Comparison of ENCODE assay signal across 24 cellular contexts in genomic region chr6:32169211-32169610, GRCh38. TPM values are rescaled to one million over a fixed set of nuclear protein-coding genes. Genes with fewer than 3 reads are reported as not detected.
DNase-seq lines count a peak whose midpoint lies in the region; ATAC-seq, FAIRE-seq and TF ChIP-seq lines count a peak whose summit lies in the region.
"Had no signal": no experiment of that assay in that cellular context is flagged by ENCODE, and none has a peak within 500 bp of the region (broad histone marks: within the 10 kb centered on the region; RNA-seq: fewer than 3 reads in every experiment).

No MANE protein-coding gene starts in this region.

- in situ Hi-C loops in brain microvascular endothelial cell (cut with HindIII; ENCODE audit: low pct_ligation_motif_present, low sequenced_read_pairs) (no loop called here), HepG2 (cut with HindIII; ENCODE audit: extremely low pct_ligation_motif_present, low pct_unique_long_range_greater_than_20kb) (no loop called here)

- H2AFZ ChIP-seq in HepG2 (ENCODE audit: low read length), result no peak overlapping the region
- H2AFZ ChIP-seq: hepatocyte had no signal

- H3K4me1 ChIP-seq in cardiac muscle cell (ENCODE audit: low read depth), result peaks cover 26% of the 10 kb centered on the region
- H3K4me1 ChIP-seq in HepG2 (ENCODE audit: insufficient read depth, low read length), result peaks cover 19% of the 10 kb centered on the region

- peaks cover 20% of the 10 kb centered on the region for H3K79me2 ChIP-seq in HepG2 (ENCODE audit: insufficient read depth, low read length)

- no peaks in the 10 kb centered on the region for H3K27me3 Mint-ChIP-seq in type B pancreatic cell
- H3K27me3 Mint-ChIP-seq: activated naive CD8-positive, alpha-beta T cell treated with anti-CD3 and anti-CD28 coated beads for 36 hours; dendritic cell treated with granulocyte-macrophage colony-stimulating factor and Interleukin-4, amounts not matched to agents 40 ng/mL and 50 ng/mL, for 4 days had no signal

- H3K36me3 ChIP-seq in cardiac muscle cell (peaks cover 5% of the 10 kb centered on the region), brain microvascular endothelial cell (replicated peaks) (peaks cover 42% of the 10 kb centered on the region), HepG2 (replicated peaks in 1 of 2; ENCODE audit: control insufficient read depth in 1 of 2, insufficient read depth in 2 of 2, low read length in 2 of 2) (peaks cover 18 to 52% of the 10 kb centered on the region in 2 experiments)

- 92% methylated on average over 5 of the region's 8 CpGs for WGBS in HepG2 (ENCODE audit: low lambda C conversion rate)

- H3K9me3 ChIP-seq in cardiac muscle cell (ENCODE audit: low read depth), result no peaks in the 10 kb centered on the region
- no peaks in the 10 kb centered on the region for H3K9me3 ChIP-seq in HepG2 (ENCODE audit: low read length)
- H3K9me3 ChIP-seq: BLaER1 treated with 17β-estradiol and CSF1 and Interleukin-3, amounts not matched to agents 10 nM and 100 nM; lower lobe of right lung; testis had no signal

- H3K27ac Mint-ChIP-seq in type B pancreatic cell, result peak overlapping the region; percentile 41
- H3K27ac Mint-ChIP-seq: activated naive CD8-positive, alpha-beta T cell treated with anti-CD3 and anti-CD28 coated beads for 36 hours; activated T-cell treated with anti-CD3 and anti-CD28 coated beads, Interleukin-2, amount 50 U/mL, for 72 hours; dendritic cell treated with granulocyte-macrophage colony-stimulating factor and Interleukin-4, amounts not matched to agents 40 ng/mL and 50 ng/mL, for 4 days; T-helper 2 cell treated with Interferon-gamma antibody and Interleukin-4, amounts not matched to agents 5 μg/mL and 100 μg/mL, for 36 hours; WTC11 had no signal

- peaks cover 34% of the 10 kb centered on the region for H3K36me3 Mint-ChIP-seq in type B pancreatic cell

- no TSS peak for BruUV-seq in HepG2 (replicated peaks; lab: Mats Ljungman, UMichigan)

- peaks cover 25% of the 10 kb centered on the region for H3K4me1 Mint-ChIP-seq in type B pancreatic cell (ENCODE audit: unreplicated experiment)

- CTCF ChIA-PET in HepG2 (lab: Yijun Ruan, JAX; ENCODE audit: low intra/inter-chr PET ratio, low total read pairs), result no interaction called here

- no peak overlapping the region for H3K4me2 ChIP-seq in HepG2 (ENCODE audit: low read depth, low read length)
- H3K4me2 ChIP-seq: BLaER1 treated with 17β-estradiol and CSF1 and Interleukin-3, amounts not matched to agents 10 nM and 100 nM; hepatocyte had no signal

- no peak overlapping the region for H3K9ac ChIP-seq in HepG2 (ENCODE audit: insufficient read depth, low read depth, low read length)

- peak overlapping the region; percentile 95 for H3K27ac ChIP-seq in cardiac muscle cell
- H3K27ac ChIP-seq in brain microvascular endothelial cell, result no peak overlapping the region
- H3K27ac ChIP-seq in HepG2 (ENCODE audit: extremely low read length, insufficient read depth, low read length), result no peak overlapping the region
- H3K27ac ChIP-seq: BLaER1 treated with 17β-estradiol and CSF1 and Interleukin-3, amounts not matched to agents 10 nM and 100 nM; lower lobe of right lung had no signal

- TF ChIP-seq EP300 in HepG2 (IDR thresholded peaks at IDR 0.05; ENCODE audit: low read depth in 2 of 2, low read length in 2 of 2) (no peak), HepG2 (CRISPR knock-in tag; IDR thresholded peaks at IDR 0.05; ENCODE audit: borderline replicate concordance) (no peak)

- H4K20me1 ChIP-seq in HepG2 (ENCODE audit: insufficient read depth, low read length), result no peaks in the 10 kb centered on the region

- no peak overlapping the region for H3K4me3 Mint-ChIP-seq in type B pancreatic cell
- H3K4me3 Mint-ChIP-seq: activated naive CD8-positive, alpha-beta T cell treated with anti-CD3 and anti-CD28 coated beads for 36 hours; activated T-cell treated with anti-CD3 and anti-CD28 coated beads, Interleukin-2, amount 50 U/mL, for 72 hours; dendritic cell treated with granulocyte-macrophage colony-stimulating factor and Interleukin-4, amounts not matched to agents 40 ng/mL and 50 ng/mL, for 4 days; T-helper 2 cell treated with Interferon-gamma antibody and Interleukin-4, amounts not matched to agents 5 μg/mL and 100 μg/mL, for 36 hours; WTC11 had no signal

- H3K27me3 ChIP-seq in cardiac muscle cell, result no peaks in the 10 kb centered on the region
- H3K27me3 ChIP-seq in brain microvascular endothelial cell (replicated peaks), result no peaks in the 10 kb centered on the region
- H3K27me3 ChIP-seq in HepG2 (ENCODE audit: control insufficient read depth in 1 of 2, insufficient read depth in 2 of 2, low read length in 2 of 2), result no peaks in the 10 kb centered on the region
- H3K27me3 ChIP-seq: BLaER1 treated with 17β-estradiol and CSF1 and Interleukin-3, amounts not matched to agents 10 nM and 100 nM; hepatocyte; testis had no signal

- TF ChIP-seq POLR2A in HepG2 (IDR thresholded peaks at IDR 0.05; ENCODE audit: insufficient read depth in 1 of 2, low read depth in 2 of 2, low read length in 2 of 2), result 0 out of 4 replicates have a peak, but pooled peaks have one; percentile 22 to 26

- POLR2A ChIA-PET in HepG2 (lab: Yijun Ruan, JAX), result interaction anchor here (1.1 to 1.4 kb wide), 2 partner anchors 8 to 53 kb away, joined by 3 to 5 read pairs; no protein-coding TSS in a partner anchor

- intact Hi-C loops in Right ventricle myocardium inferior (cut with DNase I), result no loop called here
- intact Hi-C loops in HepG2 (cut with micrococcal nuclease; ENCODE audit: unreplicated experiment), result no loop called here

- no peak for FAIRE-seq in HepG2 (lab: Jason Lieb, UNC)
- FAIRE-seq: GM18507, islet of Langerhans had no signal

- DNase-seq in cardiac muscle cell (ENCODE audit: low read depth in 1 of 2, low spot score in 1 of 2) (no peak), Right ventricle myocardium inferior (ENCODE audit: missing footprints) (no peak), brain microvascular endothelial cell (no peak), HepG2 (ENCODE audit: low spot score) (no peak), type B pancreatic cell (ENCODE audit: extremely low spot score, unreplicated experiment) (no peak)
- DNase-seq in stimulated activated CD4-positive, alpha-beta T cell treated with anti-CD3 and anti-CD28 coated beads, Interleukin-2, amount 100 ng/mL, for 24 hours, result no peak
- DNase-seq: activated naive CD8-positive, alpha-beta T cell treated with anti-CD3 and anti-CD28 coated beads for 36 hours; activated T-cell treated with anti-CD3 and anti-CD28 coated beads, Interleukin-2, amount 50 U/mL, for 72 hours; KG1; lower lobe of right lung; MV-4-11; NCI-H187 treated with DMSO at 0.1 percent for 48 hours; NCI-H345; occipital lobe; testis had no signal

- H3K4me3 ChIP-seq in cardiac muscle cell, result no peak overlapping the region
- no peak overlapping the region for H3K4me3 ChIP-seq in brain microvascular endothelial cell (ENCODE audit: low read depth, low read length)
- H3K4me3 ChIP-seq in HepG2 (replicated peaks in 1 of 3; ENCODE audit: insufficient read depth in 1 of 3, low read depth in 2 of 3, low read length in 3 of 3), result no peak overlapping the region
- H3K4me3 ChIP-seq: BLaER1 treated with 17β-estradiol and CSF1 and Interleukin-3, amounts not matched to agents 10 nM and 100 nM; hepatocyte; lower lobe of right lung; testis had no signal

- no peaks in the 10 kb centered on the region for H3K9me3 Mint-ChIP-seq in type B pancreatic cell
- H3K9me3 Mint-ChIP-seq: activated naive CD8-positive, alpha-beta T cell treated with anti-CD3 and anti-CD28 coated beads for 36 hours; activated T-cell treated with anti-CD3 and anti-CD28 coated beads, Interleukin-2, amount 50 U/mL, for 72 hours; dendritic cell treated with granulocyte-macrophage colony-stimulating factor and Interleukin-4, amounts not matched to agents 40 ng/mL and 50 ng/mL, for 4 days; T-helper 2 cell treated with Interferon-gamma antibody and Interleukin-4, amounts not matched to agents 5 μg/mL and 100 μg/mL, for 36 hours; WTC11 had no signal

- ATAC-seq in Right ventricle myocardium inferior (no peak), HepG2 (peak; percentile 61; the same call in 2 of the 3 replicates), HG02884 (IDR thresholded peaks at IDR 0.05; ENCODE audit: unreplicated experiment) (no peak), HG03039 (IDR thresholded peaks at IDR 0.05; ENCODE audit: unreplicated experiment) (no peak)
- ATAC-seq: activated T-cell treated with anti-CD3 and anti-CD28 coated beads, Interleukin-2, amount 50 U/mL, for 72 hours; lower lobe of right lung; WTC11 had no signal

- TF ChIP-seq CTCF in cardiac muscle cell (IDR thresholded peaks at IDR 0.05; ENCODE audit: low read depth, low read length) (no peak), brain microvascular endothelial cell (IDR thresholded peaks at IDR 0.05; ENCODE audit: low read depth, low read length, missing control alignments) (peak; percentile 4), HepG2 (CRISPR knock-in tag; IDR thresholded peaks at IDR 0.05) (peak; percentile 28; the same call in 1 of the 2 replicates), type B pancreatic cell (conservative IDR thresholded peaks at IDR 0.05) (no peak)

- TF ChIP-seq RAD21 in HepG2 (CRISPR knock-in tag; IDR thresholded peaks at IDR 0.05), result no peak

RNA-seq across cellular contexts. Expression of gene EGFL8, which starts 4.8 kb away (rescaled TPM):
- total RNA-seq in cardiac muscle cell (10.2 and 18.7 TPM in 2 replicates), Right ventricle myocardium inferior (7.8 TPM), HepG2 (2016; rRNA removed; fragmentation: Illumina TruSeq; extraction: Trizol) (3.1 and 11.5 TPM in 2 replicates), type B pancreatic cell (ENCODE audit: low replicate concordance) (27.1 and 35.8 TPM in 2 replicates)
- polyA plus RNA-seq in cardiac muscle cell (10.1 and 15.2 TPM in 2 replicates), HepG2 (2011; rRNA removed) (10.0 and 11.5 TPM in 2 replicates)
- total RNA-seq in HepG2 (2016; cell fraction: cytosol; rRNA removed; fragmentation: Illumina TruSeq; extraction: Trizol; ENCODE audit: low read depth), result 10.1 and 11.4 TPM in 2 replicates
- 2.7 and 10.8 TPM in 2 replicates for total RNA-seq in HepG2 (2016; cell fraction: insoluble cytoplasmic fraction; rRNA removed; fragmentation: Illumina TruSeq; extraction: Trizol)
- 8.3 and 8.6 TPM in 2 replicates for total RNA-seq in HepG2 (2016; cell fraction: membrane; rRNA removed; fragmentation: Illumina TruSeq; extraction: Trizol)
- 10.1 and 19.2 TPM in 2 replicates for total RNA-seq in HepG2 (2016; cell fraction: nucleus; rRNA removed; fragmentation: Illumina TruSeq; extraction: Trizol)
- 2.6 and 4.0 TPM in 2 replicates for polyA plus RNA-seq in HepG2 (2011; cell fraction: cytosol; rRNA removed)
- 57.8 and 67.9 TPM in 2 replicates for polyA plus RNA-seq in HepG2 (2011; cell fraction: nucleus; rRNA removed)
- 6.6 and 13.6 TPM in 2 replicates for polyA plus RNA-seq in HepG2 (2012)
- polyA plus RNA-seq in HepG2 (2016; cell fraction: cytosol; fragmentation: Illumina TruSeq; extraction: Trizol; ENCODE audit: low read depth), result 13.9 and 14.0 TPM in 2 replicates
- 3.1 and 5.1 TPM in 2 replicates for polyA plus RNA-seq in HepG2 (2016; cell fraction: insoluble cytoplasmic fraction; fragmentation: Illumina TruSeq; extraction: Trizol; ENCODE audit: low read depth)
- polyA plus RNA-seq in HepG2 (2016; cell fraction: membrane; fragmentation: Illumina TruSeq; extraction: Trizol; ENCODE audit: low read depth), result 9.9 and 10.7 TPM in 2 replicates
- 58.3 and 58.6 TPM in 2 replicates for polyA plus RNA-seq in HepG2 (2016; cell fraction: nucleus; fragmentation: Illumina TruSeq; extraction: Trizol; ENCODE audit: insufficient read depth, low read depth)
- polyA minus RNA-seq in HepG2 (2011; rRNA and poly(A)+ RNA removed; ENCODE audit: low replicate concordance), result 1.8 and 2.1 TPM in 2 replicates
- 0.30 and 0.88 TPM in 2 replicates for polyA minus RNA-seq in HepG2 (2011; cell fraction: cytosol; rRNA and poly(A)+ RNA removed)
- polyA minus RNA-seq in HepG2 (2011; cell fraction: nucleus; rRNA and poly(A)+ RNA removed), result 6.0 and 7.3 TPM in 2 replicates

RNA-seq across cellular contexts. Expression of gene AGPAT1, which starts 6.7 kb away (rescaled TPM):
- total RNA-seq in cardiac muscle cell (128 and 146 TPM in 2 replicates), Right ventricle myocardium inferior (48.2 TPM), HepG2 (2016; rRNA removed; fragmentation: Illumina TruSeq; extraction: Trizol) (40.4 and 51.3 TPM in 2 replicates), type B pancreatic cell (ENCODE audit: low replicate concordance) (64.1 and 76.3 TPM in 2 replicates)
- polyA plus RNA-seq in cardiac muscle cell (69.3 and 69.6 TPM in 2 replicates), HepG2 (2011; rRNA removed) (139 and 164 TPM in 2 replicates)
- 81.2 and 93.6 TPM in 2 replicates for total RNA-seq in HepG2 (2016; cell fraction: cytosol; rRNA removed; fragmentation: Illumina TruSeq; extraction: Trizol; ENCODE audit: low read depth)
- total RNA-seq in HepG2 (2016; cell fraction: insoluble cytoplasmic fraction; rRNA removed; fragmentation: Illumina TruSeq; extraction: Trizol), result 33.4 and 51.4 TPM in 2 replicates
- 155 and 171 TPM in 2 replicates for total RNA-seq in HepG2 (2016; cell fraction: membrane; rRNA removed; fragmentation: Illumina TruSeq; extraction: Trizol)
- total RNA-seq in HepG2 (2016; cell fraction: nucleus; rRNA removed; fragmentation: Illumina TruSeq; extraction: Trizol), result 32.0 and 35.9 TPM in 2 replicates
- 172 and 177 TPM in 2 replicates for polyA plus RNA-seq in HepG2 (2011; cell fraction: cytosol; rRNA removed)
- 110 and 131 TPM in 2 replicates for polyA plus RNA-seq in HepG2 (2011; cell fraction: nucleus; rRNA removed)
- polyA plus RNA-seq in HepG2 (2012), result 90.8 and 93.8 TPM in 2 replicates
- 243 and 265 TPM in 2 replicates for polyA plus RNA-seq in HepG2 (2016; cell fraction: cytosol; fragmentation: Illumina TruSeq; extraction: Trizol; ENCODE audit: low read depth)
- 72.4 and 91.5 TPM in 2 replicates for polyA plus RNA-seq in HepG2 (2016; cell fraction: insoluble cytoplasmic fraction; fragmentation: Illumina TruSeq; extraction: Trizol; ENCODE audit: low read depth)
- polyA plus RNA-seq in HepG2 (2016; cell fraction: membrane; fragmentation: Illumina TruSeq; extraction: Trizol; ENCODE audit: low read depth), result 343 and 366 TPM in 2 replicates
- polyA plus RNA-seq in HepG2 (2016; cell fraction: nucleus; fragmentation: Illumina TruSeq; extraction: Trizol; ENCODE audit: insufficient read depth, low read depth), result 92.4 and 99.1 TPM in 2 replicates
- 171 and 334 TPM in 2 replicates for polyA minus RNA-seq in HepG2 (2011; rRNA and poly(A)+ RNA removed; ENCODE audit: low replicate concordance)
- 80.3 and 91.5 TPM in 2 replicates for polyA minus RNA-seq in HepG2 (2011; cell fraction: cytosol; rRNA and poly(A)+ RNA removed)
- polyA minus RNA-seq in HepG2 (2011; cell fraction: nucleus; rRNA and poly(A)+ RNA removed), result 25.5 and 38.5 TPM in 2 replicates

RNA-seq across cellular contexts. Expression of gene RNF5, which starts 9.0 kb away (rescaled TPM):
- total RNA-seq in cardiac muscle cell, result 180 and 188 TPM in 2 replicates
- polyA plus RNA-seq in cardiac muscle cell, result 232 and 237 TPM in 2 replicates
- 97.5 TPM for total RNA-seq in Right ventricle myocardium inferior
- total RNA-seq in HepG2 (2016; rRNA removed; fragmentation: Illumina TruSeq; extraction: Trizol), result 98.0 and 107 TPM in 2 replicates
- 51.1 and 51.5 TPM in 2 replicates for total RNA-seq in HepG2 (2016; cell fraction: cytosol; rRNA removed; fragmentation: Illumina TruSeq; extraction: Trizol; ENCODE audit: low read depth)
- total RNA-seq in HepG2 (2016; cell fraction: insoluble cytoplasmic fraction; rRNA removed; fragmentation: Illumina TruSeq; extraction: Trizol), result 100 and 113 TPM in 2 replicates
- total RNA-seq in HepG2 (2016; cell fraction: membrane; rRNA removed; fragmentation: Illumina TruSeq; extraction: Trizol), result 81.3 and 84.1 TPM in 2 replicates
- 38.9 and 40.1 TPM in 2 replicates for total RNA-seq in HepG2 (2016; cell fraction: nucleus; rRNA removed; fragmentation: Illumina TruSeq; extraction: Trizol)
- polyA plus RNA-seq in HepG2 (2011; rRNA removed), result 117 and 131 TPM in 2 replicates
- 180 and 181 TPM in 2 replicates for polyA plus RNA-seq in HepG2 (2011; cell fraction: cytosol; rRNA removed)
- 49.7 and 51.1 TPM in 2 replicates for polyA plus RNA-seq in HepG2 (2011; cell fraction: nucleus; rRNA removed)
- 124 and 133 TPM in 2 replicates for polyA plus RNA-seq in HepG2 (2012)
- polyA plus RNA-seq in HepG2 (2016; cell fraction: cytosol; fragmentation: Illumina TruSeq; extraction: Trizol; ENCODE audit: low read depth), result 72.5 TPM in 2 replicates
- 150 and 151 TPM in 2 replicates for polyA plus RNA-seq in HepG2 (2016; cell fraction: insoluble cytoplasmic fraction; fragmentation: Illumina TruSeq; extraction: Trizol; ENCODE audit: low read depth)
- 109 and 112 TPM in 2 replicates for polyA plus RNA-seq in HepG2 (2016; cell fraction: membrane; fragmentation: Illumina TruSeq; extraction: Trizol; ENCODE audit: low read depth)
- 75.3 and 76.6 TPM in 2 replicates for polyA plus RNA-seq in HepG2 (2016; cell fraction: nucleus; fragmentation: Illumina TruSeq; extraction: Trizol; ENCODE audit: insufficient read depth, low read depth)
- 64.0 and 99.2 TPM in 2 replicates for polyA minus RNA-seq in HepG2 (2011; rRNA and poly(A)+ RNA removed; ENCODE audit: low replicate concordance)
- 36.3 and 44.2 TPM in 2 replicates for polyA minus RNA-seq in HepG2 (2011; cell fraction: cytosol; rRNA and poly(A)+ RNA removed)
- 16.9 and 18.9 TPM in 2 replicates for polyA minus RNA-seq in HepG2 (2011; cell fraction: nucleus; rRNA and poly(A)+ RNA removed)
- 49.4 and 69.2 TPM in 2 replicates for total RNA-seq in type B pancreatic cell (ENCODE audit: low replicate concordance)

RNA-seq across cellular contexts. Expression of gene AGER, which starts 14.8 kb away (rescaled TPM):
- total RNA-seq in cardiac muscle cell, result 5.0 and 13.5 TPM in 2 replicates
- 4.8 and 9.8 TPM in 2 replicates for polyA plus RNA-seq in cardiac muscle cell
- 2.0 TPM for total RNA-seq in Right ventricle myocardium inferior
- 0.41 and 1.9 TPM in 2 replicates for total RNA-seq in HepG2 (2016; rRNA removed; fragmentation: Illumina TruSeq; extraction: Trizol)
- total RNA-seq in HepG2 (2016; cell fraction: cytosol; rRNA removed; fragmentation: Illumina TruSeq; extraction: Trizol; ENCODE audit: low read depth), result 2.6 and 2.7 TPM in 2 replicates
- total RNA-seq in HepG2 (2016; cell fraction: insoluble cytoplasmic fraction; rRNA removed; fragmentation: Illumina TruSeq; extraction: Trizol), result 0.62 and 1.6 TPM in 2 replicates
- total RNA-seq in HepG2 (2016; cell fraction: membrane; rRNA removed; fragmentation: Illumina TruSeq; extraction: Trizol), result 1.0 and 1.2 TPM in 2 replicates
- total RNA-seq in HepG2 (2016; cell fraction: nucleus; rRNA removed; fragmentation: Illumina TruSeq; extraction: Trizol), result 2.8 and 4.0 TPM in 2 replicates
- polyA plus RNA-seq in HepG2 (2011; rRNA removed), result 5.1 and 5.7 TPM in 2 replicates
- 0.83 and 1.4 TPM in 2 replicates for polyA plus RNA-seq in HepG2 (2011; cell fraction: cytosol; rRNA removed)
- polyA plus RNA-seq in HepG2 (2011; cell fraction: nucleus; rRNA removed), result 50.1 and 67.3 TPM in 2 replicates
- 8.4 and 12.5 TPM in 2 replicates for polyA plus RNA-seq in HepG2 (2012)
- polyA plus RNA-seq in HepG2 (2016; cell fraction: cytosol; fragmentation: Illumina TruSeq; extraction: Trizol; ENCODE audit: low read depth), result 1.2 and 1.8 TPM in 2 replicates
- 0.76 and 1.1 TPM in 2 replicates for polyA plus RNA-seq in HepG2 (2016; cell fraction: insoluble cytoplasmic fraction; fragmentation: Illumina TruSeq; extraction: Trizol; ENCODE audit: low read depth)
- 1.5 and 1.9 TPM in 2 replicates for polyA plus RNA-seq in HepG2 (2016; cell fraction: membrane; fragmentation: Illumina TruSeq; extraction: Trizol; ENCODE audit: low read depth)
- 22.5 and 29.9 TPM in 2 replicates for polyA plus RNA-seq in HepG2 (2016; cell fraction: nucleus; fragmentation: Illumina TruSeq; extraction: Trizol; ENCODE audit: insufficient read depth, low read depth)
- 1.0 and 1.1 TPM in 2 replicates for polyA minus RNA-seq in HepG2 (2011; rRNA and poly(A)+ RNA removed; ENCODE audit: low replicate concordance)
- polyA minus RNA-seq in HepG2 (2011; cell fraction: cytosol; rRNA and poly(A)+ RNA removed), result not detected in 2 replicates
- 5.3 and 9.2 TPM in 2 replicates for polyA minus RNA-seq in HepG2 (2011; cell fraction: nucleus; rRNA and poly(A)+ RNA removed)
- 11.1 and 16.9 TPM in 2 replicates for total RNA-seq in type B pancreatic cell (ENCODE audit: low replicate concordance)

RNA-seq across cellular contexts. Expression of gene PPT2, which starts 15.3 kb away (rescaled TPM):
- total RNA-seq in cardiac muscle cell (42.7 and 147 TPM in 2 replicates), Right ventricle myocardium inferior (22.8 TPM), HepG2 (2016; rRNA removed; fragmentation: Illumina TruSeq; extraction: Trizol) (20.1 and 39.2 TPM in 2 replicates), type B pancreatic cell (ENCODE audit: low replicate concordance) (44.1 and 46.9 TPM in 2 replicates)
- polyA plus RNA-seq in cardiac muscle cell (34.6 and 50.2 TPM in 2 replicates), HepG2 (2011; rRNA removed) (61.8 and 79.3 TPM in 2 replicates)
- total RNA-seq in HepG2 (2016; cell fraction: cytosol; rRNA removed; fragmentation: Illumina TruSeq; extraction: Trizol; ENCODE audit: low read depth), result 5.6 and 9.7 TPM in 2 replicates
- total RNA-seq in HepG2 (2016; cell fraction: insoluble cytoplasmic fraction; rRNA removed; fragmentation: Illumina TruSeq; extraction: Trizol), result 19.2 and 37.8 TPM in 2 replicates
- total RNA-seq in HepG2 (2016; cell fraction: membrane; rRNA removed; fragmentation: Illumina TruSeq; extraction: Trizol), result 16.4 and 20.0 TPM in 2 replicates
- 35.4 and 44.6 TPM in 2 replicates for total RNA-seq in HepG2 (2016; cell fraction: nucleus; rRNA removed; fragmentation: Illumina TruSeq; extraction: Trizol)
- 49.1 and 57.1 TPM in 2 replicates for polyA plus RNA-seq in HepG2 (2011; cell fraction: cytosol; rRNA removed)
- 64.9 and 74.8 TPM in 2 replicates for polyA plus RNA-seq in HepG2 (2011; cell fraction: nucleus; rRNA removed)
- polyA plus RNA-seq in HepG2 (2012), result 26.9 and 27.6 TPM in 2 replicates
- polyA plus RNA-seq in HepG2 (2016; cell fraction: cytosol; fragmentation: Illumina TruSeq; extraction: Trizol; ENCODE audit: low read depth), result 6.6 and 9.2 TPM in 2 replicates
- 22.9 and 24.6 TPM in 2 replicates for polyA plus RNA-seq in HepG2 (2016; cell fraction: insoluble cytoplasmic fraction; fragmentation: Illumina TruSeq; extraction: Trizol; ENCODE audit: low read depth)
- 13.8 and 16.0 TPM in 2 replicates for polyA plus RNA-seq in HepG2 (2016; cell fraction: membrane; fragmentation: Illumina TruSeq; extraction: Trizol; ENCODE audit: low read depth)
- polyA plus RNA-seq in HepG2 (2016; cell fraction: nucleus; fragmentation: Illumina TruSeq; extraction: Trizol; ENCODE audit: insufficient read depth, low read depth), result 77.3 and 84.1 TPM in 2 replicates
- polyA minus RNA-seq in HepG2 (2011; rRNA and poly(A)+ RNA removed; ENCODE audit: low replicate concordance), result 61.4 and 89.7 TPM in 2 replicates
- 17.0 and 18.1 TPM in 2 replicates for polyA minus RNA-seq in HepG2 (2011; cell fraction: cytosol; rRNA and poly(A)+ RNA removed)
- polyA minus RNA-seq in HepG2 (2011; cell fraction: nucleus; rRNA and poly(A)+ RNA removed), result 28.8 and 29.7 TPM in 2 replicates

Comparison
In these comparisons a context has a peak if more than half of its experiments do, and no peak if none do; other contexts are left out.
1. CTCF ChIP-seq: peak in brain microvascular endothelial cell (single experiment) and HepG2 (single experiment); none in cardiac muscle cell (single experiment) and type B pancreatic cell (single experiment).